In genomic region chr2:180306346-180306745, GRCh38 we compare ENCODE assay signal across 18 cellular contexts.
DNase-seq lines count a peak whose midpoint lies in the region; ATAC-seq, FAIRE-seq and TF ChIP-seq lines count a peak whose summit lies in the region.
"Had no signal": no experiment of that assay in that cellular context is flagged by ENCODE, and none has a peak within 500 bp of the region (broad histone marks: within the 10 kb centered on the region; RNA-seq: fewer than 3 reads in every experiment).

No MANE protein-coding gene starts in this region.

- H3K27me3 ChIP-seq in BLaER1, result no peaks in the 10 kb centered on the region
- H3K27me3 ChIP-seq: BLaER1 treated with 17β-estradiol and CSF1 and Interleukin-3, amounts not matched to agents 10 nM and 100 nM had no signal

- WGBS in A549 (ENCODE audit: missing lambda C conversion rate), result 46% methylated on average over 2 of the region's 2 CpGs

- DNase-seq in A549 (ENCODE audit: low read depth in 1 of 2, low spot score in 1 of 2) (no peak), fibroblast of villous mesenchyme (ENCODE audit: low read depth) (peak; percentile 51), SIG-M5 treated with dmso at 0.1 percent for 504 hours (lab: John Stamatoyannopoulos, UW; ENCODE audit: unreplicated experiment) (no peak), substantia nigra (lab: John Stamatoyannopoulos, UW) (no peak)
- DNase-seq in activated CD4-positive, alpha-beta T cell treated with anti-CD3 and anti-CD28 coated beads for 48 hours, result no peak
- DNase-seq: 8988T; CD4-positive, alpha-beta T cell; CD8-positive, alpha-beta memory T cell; DMS53; DMS79 treated with DMSO at 0.1 percent for 48 hours; GF-D8; GM23248; H9 had no signal

- POLR2A ChIA-PET in A549 (lab: Yijun Ruan, JAX), result no interaction called here

- no peak for ATAC-seq in A549
- ATAC-seq: HCT116 had no signal

- H4K20me1 ChIP-seq in BLaER1, result no peaks in the 10 kb centered on the region
- H4K20me1 ChIP-seq: BLaER1 treated with 17β-estradiol and CSF1 and Interleukin-3, amounts not matched to agents 10 nM and 100 nM had no signal

- no peak overlapping the region for H3K9ac ChIP-seq in BLaER1
- H3K9ac ChIP-seq: BLaER1 treated with 17β-estradiol and CSF1 and Interleukin-3, amounts not matched to agents 10 nM and 100 nM; GM23248 had no signal

- no peak overlapping the region for H3K4me2 ChIP-seq in A549
- H3K4me2 ChIP-seq in BLaER1, result no peak overlapping the region

- TF ChIP-seq RAD21 in A549 (conservative IDR thresholded peaks at IDR 0.05 in 1 of 2, IDR thresholded peaks at IDR 0.05 in 1 of 2), result no peak

- H3K9me3 ChIP-seq in A549 (no peaks in the 10 kb centered on the region), BLaER1 (no peaks in the 10 kb centered on the region)

- TF ChIP-seq POLR2A in A549 (IDR thresholded peaks at IDR 0.05; ENCODE audit: low read length), result no peak

- TF ChIP-seq CTCF in A549 (IDR thresholded peaks at IDR 0.05) (no peak), fibroblast of villous mesenchyme (IDR thresholded peaks at IDR 0.05; ENCODE audit: insufficient read depth, low read depth, low read length) (no peak)

- H3K27ac ChIP-seq in A549 (no peak overlapping the region), BLaER1 (0 out of 2 replicates have a peak overlapping the region, but pooled peaks have one; percentile 56), substantia nigra (ENCODE audit: low read depth, low read length, poor library complexity, severe bottlenecking) (no peak overlapping the region)
- H3K27ac ChIP-seq: GM23248 had no signal

- H3K36me3 ChIP-seq in BLaER1, result no peaks in the 10 kb centered on the region
- H3K36me3 ChIP-seq: BLaER1 treated with 17β-estradiol and CSF1 and Interleukin-3, amounts not matched to agents 10 nM and 100 nM had no signal

- TF ChIP-seq EP300 in A549 (IDR thresholded peaks at IDR 0.05), result no peak

- CTCF ChIA-PET in A549 (lab: Yijun Ruan, JAX), result no interaction called here

- H3K4me3 ChIP-seq in A549 (no peak overlapping the region), BLaER1 (no peak overlapping the region), fibroblast of villous mesenchyme (ENCODE audit: low read depth, low read length) (no peak overlapping the region)
- H3K4me3 ChIP-seq: BLaER1 treated with 17β-estradiol and CSF1 and Interleukin-3, amounts not matched to agents 10 nM and 100 nM; GM23248 had no signal

- no peak for FAIRE-seq in A549 (lab: Jason Lieb, UNC)
- FAIRE-seq: GM12891, GM18507 had no signal

- H3K4me1 ChIP-seq in A549 (no peaks in the 10 kb centered on the region), BLaER1 (peaks cover 20% of the 10 kb centered on the region)

TF ChIP-seq in A549, 52 proteins besides CTCF, POLR2A, EP300 and RAD21:
- TF ChIP-seq NPAS2 (CRISPR knock-in tag; IDR thresholded peaks at IDR 0.05; ENCODE audit: borderline replicate concordance), result no peak
- no peak for TF ChIP-seq FOSL2 (IDR thresholded peaks at IDR 0.05)
- TF ChIP-seq FOSL2 (CRISPR knock-in tag; IDR thresholded peaks at IDR 0.05), result peak; percentile 23; the same call in 1 of the 2 replicates
- TF ChIP-seq GATA3 (IDR thresholded peaks at IDR 0.05; ENCODE audit: borderline replicate concordance), result no peak
- no peak for TF ChIP-seq CHD4 (IDR thresholded peaks at IDR 0.05; ENCODE audit: borderline replicate concordance)
- no peak; the same call in 1 of the 2 replicates for TF ChIP-seq NFE2L2 (conservative IDR thresholded peaks at IDR 0.05; ENCODE audit: low read length)
- TF ChIP-seq TFCP2L1 (CRISPR knock-in tag; IDR thresholded peaks at IDR 0.05), result no peak
- TF ChIP-seq REST (IDR thresholded peaks at IDR 0.05), result no peak
- TF ChIP-seq JUN (IDR thresholded peaks at IDR 0.05), result no peak
- no peak for TF ChIP-seq POLR2AphosphoS2 (conservative IDR thresholded peaks at IDR 0.05; ENCODE audit: low read length)
- no peak for TF ChIP-seq CBX2 (IDR thresholded peaks at IDR 0.05; ENCODE audit: borderline replicate concordance, low read depth)
- TF ChIP-seq MAFK (IDR thresholded peaks at IDR 0.05; ENCODE audit: partially characterized antibody), result peak; percentile 35
- TF ChIP-seq MYC (IDR thresholded peaks at IDR 0.05; ENCODE audit: borderline replicate concordance, low read length), result no peak
- no peak for TF ChIP-seq HOXA7 (CRISPR knock-in tag; IDR thresholded peaks at IDR 0.05)
- no peak for TF ChIP-seq MAX (IDR thresholded peaks at IDR 0.05)
- TF ChIP-seq ELK1 (IDR thresholded peaks at IDR 0.05; ENCODE audit: low read depth, low read length), result no peak
- no peak for TF ChIP-seq KDM1A (IDR thresholded peaks at IDR 0.05; ENCODE audit: low read depth)
